In the genomic region with DNA sequence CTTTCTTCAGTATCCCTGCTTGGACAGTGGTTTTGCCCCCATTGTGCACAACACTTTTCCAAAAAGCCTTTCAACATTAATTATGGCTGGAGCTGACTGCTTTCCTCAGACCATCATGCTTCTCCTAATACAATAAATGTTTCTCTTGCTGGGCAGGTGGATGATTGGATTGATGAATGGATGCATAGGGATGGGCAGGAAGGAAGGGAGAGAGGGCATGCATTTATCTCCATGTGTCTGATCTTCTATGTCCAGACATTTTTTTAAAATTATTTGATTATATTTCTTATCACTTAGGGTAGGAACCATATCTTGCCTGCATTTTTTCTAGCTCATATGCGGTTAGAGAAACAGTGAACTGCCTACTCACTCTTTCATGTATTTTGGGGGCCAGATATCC, we compare ENCODE assay signal across 18 cellular contexts.
DNase-seq lines count a peak whose midpoint lies in the region; ATAC-seq and TF ChIP-seq lines count a peak whose summit lies in the region.
"Had no signal": no experiment of that assay in that cellular context is flagged by ENCODE, and none has a peak within 500 bp of the region (broad histone marks: within the 10 kb centered on the region; RNA-seq: fewer than 3 reads in every experiment).

No MANE protein-coding gene starts in this region.

- no peak overlapping the region for H3K4me3 Mint-ChIP-seq in progenitor cell of endocrine pancreas (ENCODE audit: low read depth)
- H3K4me3 Mint-ChIP-seq: CD4-positive, alpha-beta T cell; H9 had no signal

- H3K4me1 Mint-ChIP-seq in progenitor cell of endocrine pancreas (ENCODE audit: low read depth) = peaks cover 34% of the 10 kb centered on the region
- H3K4me1 Mint-ChIP-seq: IgD-negative memory B cell had no signal

- H3K18ac ChIP-seq in mesendoderm (ENCODE audit: low read length) = peak overlapping the region; percentile 28

- H3K27me3 Mint-ChIP-seq in progenitor cell of endocrine pancreas = no peaks in the 10 kb centered on the region
- H3K27me3 Mint-ChIP-seq: CD4-positive, alpha-beta T cell; IgD-negative memory B cell had no signal

- no peaks in the 10 kb centered on the region for H3K79me1 ChIP-seq in mesendoderm (ENCODE audit: low read length)

- peak overlapping the region; percentile 27 for H2BK15ac ChIP-seq in mesendoderm (replicated peaks; ENCODE audit: low read depth)

- H3K27ac ChIP-seq in KOPT-K1 (ENCODE audit: low read depth, low read length, poor library complexity, severe bottlenecking) (peak overlapping the region; percentile 61), mesendoderm (ENCODE audit: low read depth, low read length) (no peak overlapping the region)
- H3K27ac ChIP-seq: C4-2B had no signal

- no peak overlapping the region for H2BK5ac ChIP-seq in mesendoderm (ENCODE audit: low read length)

- H3K36me3 ChIP-seq in KOPT-K1 (ENCODE audit: insufficient read depth, low read length) = peaks cover 70% of the 10 kb centered on the region
- no peaks in the 10 kb centered on the region for H3K36me3 ChIP-seq in mesendoderm (ENCODE audit: control insufficient read depth, insufficient read depth, low read length)

- WGBS in mesendoderm (ENCODE audit: extremely low coverage, insufficient coverage, low lambda C conversion rate) = no CpG with 5 or more reads among the region's 1 CpG

- no peak overlapping the region for H3K4me2 ChIP-seq in mesendoderm (ENCODE audit: low read length)

- peaks cover 19% of the 10 kb centered on the region for H3K36me3 Mint-ChIP-seq in progenitor cell of endocrine pancreas (ENCODE audit: insufficient read depth)

- no peak overlapping the region for H3K4ac ChIP-seq in mesendoderm (ENCODE audit: low read depth, low read length)

- no peak overlapping the region for H2AK5ac ChIP-seq in mesendoderm (ENCODE audit: low read length)

- ATAC-seq in SK-N-SH treated with all-trans-retinoic acid at 6 μM for 48 hours = no peak
- no peak for ATAC-seq in GM21717 (IDR thresholded peaks at IDR 0.05; ENCODE audit: unreplicated experiment)
- no peak for ATAC-seq in GM18909 (IDR thresholded peaks at IDR 0.05; ENCODE audit: poor library complexity, unreplicated experiment)
- ATAC-seq in GM19452 (IDR thresholded peaks at IDR 0.05; ENCODE audit: unreplicated experiment) = no peak
- ATAC-seq: HepG2 had no signal

- no peak overlapping the region for H2BK120ac ChIP-seq in mesendoderm (ENCODE audit: low read depth, low read length)

- H3K4me1 ChIP-seq in mesendoderm (ENCODE audit: control insufficient read depth, low read depth, low read length) = peaks cover 5% of the 10 kb centered on the region
- H3K4me1 ChIP-seq: Caco-2 had no signal

- H4K5ac ChIP-seq in mesendoderm (ENCODE audit: low read length) = no peak overlapping the region

- H3K9ac ChIP-seq in mesendoderm (ENCODE audit: low read length) = no peak overlapping the region

- no peaks in the 10 kb centered on the region for H3K79me2 ChIP-seq in mesendoderm (ENCODE audit: control insufficient read depth, insufficient read depth, low read length)

- H4K8ac ChIP-seq in mesendoderm (ENCODE audit: low read depth, low read length) = no peak overlapping the region

- H3K4me3 ChIP-seq in mesendoderm (ENCODE audit: low read length) = no peak overlapping the region

- no peaks in the 10 kb centered on the region for H3K27me3 ChIP-seq in mesendoderm (ENCODE audit: insufficient read depth, low read length, poor library complexity)

- H3K56ac ChIP-seq in mesendoderm (ENCODE audit: low read length) = no peak overlapping the region

- peak overlapping the region; percentile 71 for H3K27ac Mint-ChIP-seq in progenitor cell of endocrine pancreas
- H3K27ac Mint-ChIP-seq: CD4-positive, alpha-beta T cell; IgD-negative memory B cell had no signal

- no peak for DNase-seq in mesendoderm
- DNase-seq in progenitor cell of endocrine pancreas (ENCODE audit: low spot score, unreplicated experiment) = no peak
- DNase-seq in NCI-H345 (lab: John Stamatoyannopoulos, UW) = no peak
- DNase-seq: ACHN; Caco-2; CD4-positive, alpha-beta T cell; DMS79; GF-D8; KG1 had no signal

- peaks cover 11% of the 10 kb centered on the region for H3K9me3 Mint-ChIP-seq in progenitor cell of endocrine pancreas (ENCODE audit: low read depth)
- H3K9me3 Mint-ChIP-seq: CD4-positive, alpha-beta T cell; H9 had no signal

- H3K23ac ChIP-seq in mesendoderm (ENCODE audit: low read length) = no peak overlapping the region

- no peak for TF ChIP-seq CTCF in progenitor cell of endocrine pancreas (IDR thresholded peaks at IDR 0.05; ENCODE audit: unreplicated experiment)

- peaks cover 6% of the 10 kb centered on the region for H3K9me3 ChIP-seq in KOPT-K1 (ENCODE audit: insufficient read depth, low read length, poor library complexity, severe bottlenecking)
- H3K9me3 ChIP-seq: Caco-2 had no signal

TF ChIP-seq in SK-N-SH treated with all-trans-retinoic acid at 6 μM for 48 hours, 23 proteins besides CTCF, POLR2A, EP300 and RAD21:
- no peak for TF ChIP-seq POU6F1 (CRISPR knock-in tag; IDR thresholded peaks at IDR 0.05; ENCODE audit: borderline replicate concordance, low read depth)
- TF ChIP-seq PPARA (CRISPR knock-in tag; IDR thresholded peaks at IDR 0.05; ENCODE audit: borderline replicate concordance) = no peak
- TF ChIP-seq TCF4 (CRISPR knock-in tag; IDR thresholded peaks at IDR 0.05; ENCODE audit: borderline replicate concordance) = no peak
- TF ChIP-seq TSHZ2 (CRISPR knock-in tag; IDR thresholded peaks at IDR 0.05) = 0 out of 2 replicates have a peak, but pooled peaks have one; percentile 19
- TF ChIP-seq ARNTL (CRISPR knock-in tag; IDR thresholded peaks at IDR 0.05; ENCODE audit: borderline replicate concordance, low read depth) = no peak
